In the genomic region with DNA sequence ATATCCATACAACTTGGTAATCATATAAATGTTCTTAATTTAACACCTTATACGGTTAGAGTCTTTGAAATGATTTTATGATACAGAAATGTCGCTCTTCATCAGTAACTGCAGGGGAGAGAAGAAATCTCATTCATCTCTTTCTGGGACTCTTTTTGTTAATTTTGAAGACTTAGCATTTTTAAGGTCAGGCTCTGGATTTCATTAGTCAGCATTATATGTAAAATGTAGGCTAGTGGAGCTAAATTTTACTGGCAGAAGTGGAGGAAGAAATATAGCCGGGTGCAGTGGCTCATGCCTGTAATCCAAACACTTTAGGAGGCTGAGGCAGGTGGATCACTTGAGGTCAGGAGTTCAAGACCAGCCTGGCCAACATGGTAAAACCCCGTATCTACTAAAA, we compare ENCODE assay signal across 34 cellular contexts.
"Had no signal": no experiment of that assay in that cellular context is flagged by ENCODE, and none has a peak within 500 bp of the region (broad histone marks: within the 10 kb centered on the region; RNA-seq: fewer than 3 reads in every experiment).

No MANE protein-coding gene starts in this region.

- H3K9me3 ChIP-seq: breast epithelium, colonic mucosa, esophagus squamous epithelium, gastroesophageal sphincter had no signal

- H3K4me3 ChIP-seq: adrenal gland, breast epithelium, cardiac muscle cell, colonic mucosa, esophagus squamous epithelium, gastroesophageal sphincter had no signal

- FAIRE-seq: endometrium, endothelial cell of umbilical vein had no signal

- H3K36me3 ChIP-seq: adrenal gland, breast epithelium, cardiac muscle cell, colonic mucosa, esophagus squamous epithelium, gastroesophageal sphincter had no signal

- H3K4me1 ChIP-seq: colonic mucosa had no signal

- H3K36me3 Mint-ChIP-seq: activated naive CD4-positive, alpha-beta T cell treated with anti-CD3 and anti-CD28 coated beads, Interleukin-2, amount 50 U/mL, for 24 hours; brain had no signal

- H3K27me3 Mint-ChIP-seq: activated CD4-positive, alpha-beta memory T cell treated with anti-CD3 and anti-CD28 coated beads for 36 hours; activated CD4-positive, alpha-beta T cell treated with anti-CD3 and anti-CD28 coated beads for 36 hours; activated naive CD4-positive, alpha-beta T cell treated with anti-CD3 and anti-CD28 coated beads, Interleukin-2, amount 50 U/mL, for 24 hours; activated naive CD8-positive, alpha-beta T cell treated with anti-CD3 and anti-CD28 coated beads for 36 hours had no signal

- ATAC-seq: activated CD4-positive, alpha-beta T cell treated with anti-CD3 and anti-CD28 coated beads for 36 hours; activated CD8-positive, alpha-beta memory T cell treated with anti-CD3 and anti-CD28 coated beads, Interleukin-2, amount 10 ng/mL, durations not matched to agents 7 days and 5 days; activated CD8-positive, alpha-beta T cell treated with anti-CD3 and anti-CD28 coated beads, Interleukin-2, amount 10 ng/mL, durations not matched to agents 7 days and 5 days; activated naive CD8-positive, alpha-beta T cell treated with anti-CD3 and anti-CD28 coated beads, Interleukin-2, amount 50 U/mL, for 24 hours; gastroesophageal sphincter had no signal

- DNase-seq: activated CD4-positive, alpha-beta memory T cell treated with anti-CD3 and anti-CD28 coated beads for 36 hours; activated CD4-positive, alpha-beta T cell treated with anti-CD3 and anti-CD28 coated beads for 36 hours; activated CD4-positive, alpha-beta T cell treated with anti-CD3 and anti-CD28 coated beads, Interleukin-2, amount 10 ng/mL, durations not matched to agents 24 days and 14 days; activated CD4-positive, CD25-positive, alpha-beta regulatory T cell; activated CD4-positive, CD25-positive, alpha-beta regulatory T cell treated with anti-CD3 and anti-CD28 coated beads, Interleukin-2, amount 50 U/mL, for 72 hours; activated CD8-positive, alpha-beta memory T cell treated with anti-CD3 and anti-CD28 coated beads, Interleukin-2, amount 10 ng/mL, durations not matched to agents 7 days and 5 days; activated CD8-positive, alpha-beta memory T cell treated with anti-CD3 and anti-CD28 coated beads, Interleukin-2, amount 50 U/mL, for 4 hours; activated CD8-positive, alpha-beta T cell treated with anti-CD3 and anti-CD28 coated beads, Interleukin-2, amount 10 ng/mL, durations not matched to agents 7 days and 5 days; activated effector memory CD4-positive, alpha-beta T cell treated with anti-CD3 and anti-CD28 coated beads, Interleukin-2, amount 50 U/mL, for 16 hours; activated naive CD4-positive, alpha-beta T cell treated with anti-CD3 and anti-CD28 coated beads for 36 hours; activated naive CD8-positive, alpha-beta T cell treated with anti-CD3 and anti-CD28 coated beads for 36 hours; activated naive CD8-positive, alpha-beta T cell treated with anti-CD3 and anti-CD28 coated beads, Interleukin-2, amount 50 U/mL, for 24 hours; activated T-cell treated with anti-CD3 and anti-CD28 coated beads, Interleukin-2, amount 50 U/mL, for 1 hour; activated T-cell treated with anti-CD3 and anti-CD28 coated beads, Interleukin-2, amount 50 U/mL, for 48 hours; adrenal gland; amygdala; aorta; central memory CD4-positive, alpha-beta T cell; cerebellar nuclear complex; colonic mucosa; effector CD8-positive, alpha-beta T cell; esophagus squamous epithelium; foreskin melanocyte; T-helper 2 cell had no signal

- H3K27me3 ChIP-seq: adrenal gland, breast epithelium, cardiac muscle cell, colonic mucosa, esophagus squamous epithelium, gastroesophageal sphincter had no signal

- H3K27ac Mint-ChIP-seq: activated CD4-positive, alpha-beta memory T cell treated with anti-CD3 and anti-CD28 coated beads for 36 hours; activated CD4-positive, alpha-beta T cell treated with anti-CD3 and anti-CD28 coated beads for 36 hours; activated CD4-positive, alpha-beta T cell treated with anti-CD3 and anti-CD28 coated beads, Interleukin-2, amount 10 ng/mL, durations not matched to agents 24 days and 14 days; activated CD8-positive, alpha-beta memory T cell treated with anti-CD3 and anti-CD28 coated beads, Interleukin-2, amount 10 ng/mL, durations not matched to agents 7 days and 5 days; activated CD8-positive, alpha-beta T cell treated with anti-CD3 and anti-CD28 coated beads, Interleukin-2, amount 10 ng/mL, durations not matched to agents 7 days and 5 days; activated naive CD4-positive, alpha-beta T cell treated with anti-CD3 and anti-CD28 coated beads for 36 hours; activated naive CD4-positive, alpha-beta T cell treated with anti-CD3 and anti-CD28 coated beads, Interleukin-2, amount 50 U/mL, for 24 hours; activated naive CD8-positive, alpha-beta T cell treated with anti-CD3 and anti-CD28 coated beads for 36 hours; activated naive CD8-positive, alpha-beta T cell treated with anti-CD3 and anti-CD28 coated beads, Interleukin-2, amount 50 U/mL, for 24 hours; activated T-helper 1 cell treated with anti-CD3 and anti-CD28 coated beads, Interleukin-12 subunit alpha, Interleukin-12 subunit beta, Interleukin-2, Interleukin-4 antibody, amounts not matched to agents 30 ng/mL and 10 ng/mL and 1 ng/mL, durations not matched to agents 14 hours and 24 hours and 36 hours; activated T-helper 2 cell treated with anti-CD3 and anti-CD28 coated beads, Interferon-gamma antibody, Interleukin-2, Interleukin-4, amounts not matched to agents 10 μg/mL and 5 μg/mL and 100 μg/mL, durations not matched to agents 14 hours and 24 hours and 36 hours; brain had no signal

- H3K9me3 Mint-ChIP-seq: activated CD4-positive, alpha-beta memory T cell treated with anti-CD3 and anti-CD28 coated beads for 36 hours; activated naive CD4-positive, alpha-beta T cell treated with anti-CD3 and anti-CD28 coated beads, Interleukin-2, amount 50 U/mL, for 24 hours; activated naive CD8-positive, alpha-beta T cell treated with anti-CD3 and anti-CD28 coated beads for 36 hours; activated naive CD8-positive, alpha-beta T cell treated with anti-CD3 and anti-CD28 coated beads, Interleukin-2, amount 50 U/mL, for 24 hours; activated T-helper 1 cell treated with anti-CD3 and anti-CD28 coated beads, Interleukin-12 subunit alpha, Interleukin-12 subunit beta, Interleukin-2, Interleukin-4 antibody, amounts not matched to agents 30 ng/mL and 10 ng/mL and 1 ng/mL, durations not matched to agents 14 hours and 24 hours and 36 hours; activated T-helper 2 cell treated with anti-CD3 and anti-CD28 coated beads, Interferon-gamma antibody, Interleukin-2, Interleukin-4, amounts not matched to agents 10 μg/mL and 5 μg/mL and 100 μg/mL, durations not matched to agents 14 hours and 24 hours and 36 hours had no signal

- H3K4me3 Mint-ChIP-seq: activated CD4-positive, alpha-beta memory T cell treated with anti-CD3 and anti-CD28 coated beads for 36 hours; activated CD4-positive, alpha-beta T cell treated with anti-CD3 and anti-CD28 coated beads for 36 hours; activated CD4-positive, alpha-beta T cell treated with anti-CD3 and anti-CD28 coated beads, Interleukin-2, amount 10 ng/mL, durations not matched to agents 24 days and 14 days; activated CD8-positive, alpha-beta memory T cell treated with anti-CD3 and anti-CD28 coated beads, Interleukin-2, amount 10 ng/mL, durations not matched to agents 7 days and 5 days; activated CD8-positive, alpha-beta T cell treated with anti-CD3 and anti-CD28 coated beads, Interleukin-2, amount 10 ng/mL, durations not matched to agents 7 days and 5 days; activated naive CD4-positive, alpha-beta T cell treated with anti-CD3 and anti-CD28 coated beads for 36 hours; activated naive CD4-positive, alpha-beta T cell treated with anti-CD3 and anti-CD28 coated beads, Interleukin-2, amount 50 U/mL, for 24 hours; activated naive CD8-positive, alpha-beta T cell treated with anti-CD3 and anti-CD28 coated beads for 36 hours; activated naive CD8-positive, alpha-beta T cell treated with anti-CD3 and anti-CD28 coated beads, Interleukin-2, amount 50 U/mL, for 24 hours; activated T-helper 1 cell treated with anti-CD3 and anti-CD28 coated beads, Interleukin-12 subunit alpha, Interleukin-12 subunit beta, Interleukin-2, Interleukin-4 antibody, amounts not matched to agents 30 ng/mL and 10 ng/mL and 1 ng/mL, durations not matched to agents 14 hours and 24 hours and 36 hours; brain had no signal

- H3K27ac ChIP-seq: adrenal gland, breast epithelium, cardiac muscle cell, colonic mucosa, epithelial cell of prostate, esophagus squamous epithelium, gastroesophageal sphincter had no signal
